In genomic region chr6:163152701-163153100, GRCh38 we compare ENCODE assay signal across 32 cellular contexts.
"Had no signal": no experiment of that assay in that cellular context is flagged by ENCODE, and none has a peak within 500 bp of the region (broad histone marks: within the 10 kb centered on the region; RNA-seq: fewer than 3 reads in every experiment).

No MANE protein-coding gene starts in this region.

- H3K4me1 ChIP-seq: adrenal gland, body of pancreas, esophagus squamous epithelium, gastroesophageal sphincter had no signal

- H3K27me3 ChIP-seq: adrenal gland, body of pancreas, esophagus squamous epithelium had no signal

- DNase-seq: activated CD4-positive, alpha-beta memory T cell treated with anti-CD3 and anti-CD28 coated beads for 36 hours; activated CD4-positive, alpha-beta T cell treated with anti-CD3 and anti-CD28 coated beads for 36 hours; activated CD4-positive, alpha-beta T cell treated with anti-CD3 and anti-CD28 coated beads, Interleukin-2, amount 10 ng/mL, durations not matched to agents 24 days and 14 days; activated CD4-positive, CD25-positive, alpha-beta regulatory T cell; activated CD4-positive, CD25-positive, alpha-beta regulatory T cell treated with anti-CD3 and anti-CD28 coated beads, Interleukin-2, amount 50 U/mL, for 72 hours; activated CD8-positive, alpha-beta memory T cell treated with anti-CD3 and anti-CD28 coated beads, Interleukin-2, amount 10 ng/mL, durations not matched to agents 7 days and 5 days; activated CD8-positive, alpha-beta memory T cell treated with anti-CD3 and anti-CD28 coated beads, Interleukin-2, amount 50 U/mL, for 4 hours; activated CD8-positive, alpha-beta T cell treated with anti-CD3 and anti-CD28 coated beads, Interleukin-2, amount 10 ng/mL, durations not matched to agents 7 days and 5 days; activated effector memory CD4-positive, alpha-beta T cell treated with anti-CD3 and anti-CD28 coated beads, Interleukin-2, amount 50 U/mL, for 16 hours; activated naive CD4-positive, alpha-beta T cell treated with anti-CD3 and anti-CD28 coated beads for 36 hours; activated naive CD8-positive, alpha-beta T cell treated with anti-CD3 and anti-CD28 coated beads for 36 hours; activated naive CD8-positive, alpha-beta T cell treated with anti-CD3 and anti-CD28 coated beads, Interleukin-2, amount 50 U/mL, for 24 hours; activated T-cell treated with anti-CD3 and anti-CD28 coated beads, Interleukin-2, amount 50 U/mL, for 1 hour; activated T-cell treated with anti-CD3 and anti-CD28 coated beads, Interleukin-2, amount 50 U/mL, for 48 hours; adrenal gland; aorta; body of pancreas; cortex of kidney; dermis blood vessel endothelial cell; effector CD4-positive, alpha-beta T cell; effector memory CD8-positive, alpha-beta T cell; erythroblast; esophagus squamous epithelium; foreskin melanocyte; T-helper 1 cell; T-helper 17 cell; T1000 had no signal

- H3K4me1 Mint-ChIP-seq: activated CD4-positive, alpha-beta T cell treated with anti-CD3 and anti-CD28 coated beads for 36 hours; activated CD4-positive, alpha-beta T cell treated with anti-CD3 and anti-CD28 coated beads, Interleukin-2, amount 10 ng/mL, durations not matched to agents 24 days and 14 days; activated CD8-positive, alpha-beta memory T cell treated with anti-CD3 and anti-CD28 coated beads, Interleukin-2, amount 10 ng/mL, durations not matched to agents 7 days and 5 days; activated naive CD4-positive, alpha-beta T cell treated with anti-CD3 and anti-CD28 coated beads, Interleukin-2, amount 50 U/mL, for 24 hours; activated naive CD8-positive, alpha-beta T cell treated with anti-CD3 and anti-CD28 coated beads for 36 hours; activated naive CD8-positive, alpha-beta T cell treated with anti-CD3 and anti-CD28 coated beads, Interleukin-2, amount 50 U/mL, for 24 hours; T-helper 17 cell had no signal

- H3K27ac ChIP-seq: adrenal gland, body of pancreas, esophagus squamous epithelium, gastroesophageal sphincter had no signal

- H3K36me3 Mint-ChIP-seq: activated CD4-positive, alpha-beta memory T cell treated with anti-CD3 and anti-CD28 coated beads for 36 hours; activated CD8-positive, alpha-beta memory T cell treated with anti-CD3 and anti-CD28 coated beads, Interleukin-2, amount 10 ng/mL, durations not matched to agents 7 days and 5 days; activated naive CD4-positive, alpha-beta T cell treated with anti-CD3 and anti-CD28 coated beads, Interleukin-2, amount 50 U/mL, for 24 hours; activated naive CD8-positive, alpha-beta T cell treated with anti-CD3 and anti-CD28 coated beads for 36 hours had no signal

- H3K9me3 Mint-ChIP-seq: activated CD4-positive, alpha-beta memory T cell treated with anti-CD3 and anti-CD28 coated beads for 36 hours; activated CD4-positive, alpha-beta T cell treated with anti-CD3 and anti-CD28 coated beads, Interleukin-2, amount 10 ng/mL, durations not matched to agents 24 days and 14 days; activated naive CD4-positive, alpha-beta T cell treated with anti-CD3 and anti-CD28 coated beads for 36 hours; activated naive CD4-positive, alpha-beta T cell treated with anti-CD3 and anti-CD28 coated beads, Interleukin-2, amount 50 U/mL, for 24 hours; activated naive CD8-positive, alpha-beta T cell treated with anti-CD3 and anti-CD28 coated beads for 36 hours; activated naive CD8-positive, alpha-beta T cell treated with anti-CD3 and anti-CD28 coated beads, Interleukin-2, amount 50 U/mL, for 24 hours; activated T-helper 1 cell treated with anti-CD3 and anti-CD28 coated beads, Interleukin-12 subunit alpha, Interleukin-12 subunit beta, Interleukin-2, Interleukin-4 antibody, amounts not matched to agents 30 ng/mL and 10 ng/mL and 1 ng/mL, durations not matched to agents 14 hours and 24 hours and 36 hours; activated T-helper 2 cell treated with anti-CD3 and anti-CD28 coated beads, Interferon-gamma antibody, Interleukin-2, Interleukin-4, amounts not matched to agents 10 μg/mL and 5 μg/mL and 100 μg/mL, durations not matched to agents 14 hours and 24 hours and 36 hours; effector memory CD8-positive, alpha-beta T cell; T-helper 2 cell treated with Interferon-gamma antibody and Interleukin-4, amounts not matched to agents 5 μg/mL and 100 μg/mL, for 36 hours had no signal

- H3K4me3 ChIP-seq: adrenal gland, body of pancreas, esophagus squamous epithelium, gastroesophageal sphincter had no signal

- H3K4me3 Mint-ChIP-seq: activated CD4-positive, alpha-beta memory T cell treated with anti-CD3 and anti-CD28 coated beads for 36 hours; activated CD4-positive, alpha-beta T cell treated with anti-CD3 and anti-CD28 coated beads for 36 hours; activated CD4-positive, alpha-beta T cell treated with anti-CD3 and anti-CD28 coated beads, Interleukin-2, amount 10 ng/mL, durations not matched to agents 24 days and 14 days; activated CD8-positive, alpha-beta memory T cell treated with anti-CD3 and anti-CD28 coated beads, Interleukin-2, amount 10 ng/mL, durations not matched to agents 7 days and 5 days; activated CD8-positive, alpha-beta T cell treated with anti-CD3 and anti-CD28 coated beads, Interleukin-2, amount 10 ng/mL, durations not matched to agents 7 days and 5 days; activated naive CD4-positive, alpha-beta T cell treated with anti-CD3 and anti-CD28 coated beads for 36 hours; activated naive CD4-positive, alpha-beta T cell treated with anti-CD3 and anti-CD28 coated beads, Interleukin-2, amount 50 U/mL, for 24 hours; activated naive CD8-positive, alpha-beta T cell treated with anti-CD3 and anti-CD28 coated beads for 36 hours; activated naive CD8-positive, alpha-beta T cell treated with anti-CD3 and anti-CD28 coated beads, Interleukin-2, amount 50 U/mL, for 24 hours; activated T-helper 1 cell treated with anti-CD3 and anti-CD28 coated beads, Interleukin-12 subunit alpha, Interleukin-12 subunit beta, Interleukin-2, Interleukin-4 antibody, amounts not matched to agents 30 ng/mL and 10 ng/mL and 1 ng/mL, durations not matched to agents 14 hours and 24 hours and 36 hours; effector memory CD8-positive, alpha-beta T cell; T-helper 17 cell; T-helper 2 cell treated with Interferon-gamma antibody and Interleukin-4, amounts not matched to agents 5 μg/mL and 100 μg/mL, for 36 hours had no signal

- H3K27ac Mint-ChIP-seq: activated CD4-positive, alpha-beta memory T cell treated with anti-CD3 and anti-CD28 coated beads for 36 hours; activated CD4-positive, alpha-beta T cell treated with anti-CD3 and anti-CD28 coated beads for 36 hours; activated CD4-positive, alpha-beta T cell treated with anti-CD3 and anti-CD28 coated beads, Interleukin-2, amount 10 ng/mL, durations not matched to agents 24 days and 14 days; activated CD8-positive, alpha-beta memory T cell treated with anti-CD3 and anti-CD28 coated beads, Interleukin-2, amount 10 ng/mL, durations not matched to agents 7 days and 5 days; activated CD8-positive, alpha-beta T cell treated with anti-CD3 and anti-CD28 coated beads, Interleukin-2, amount 10 ng/mL, durations not matched to agents 7 days and 5 days; activated naive CD4-positive, alpha-beta T cell treated with anti-CD3 and anti-CD28 coated beads for 36 hours; activated naive CD4-positive, alpha-beta T cell treated with anti-CD3 and anti-CD28 coated beads, Interleukin-2, amount 50 U/mL, for 24 hours; activated naive CD8-positive, alpha-beta T cell treated with anti-CD3 and anti-CD28 coated beads for 36 hours; activated naive CD8-positive, alpha-beta T cell treated with anti-CD3 and anti-CD28 coated beads, Interleukin-2, amount 50 U/mL, for 24 hours; activated T-helper 1 cell treated with anti-CD3 and anti-CD28 coated beads, Interleukin-12 subunit alpha, Interleukin-12 subunit beta, Interleukin-2, Interleukin-4 antibody, amounts not matched to agents 30 ng/mL and 10 ng/mL and 1 ng/mL, durations not matched to agents 14 hours and 24 hours and 36 hours; activated T-helper 2 cell treated with anti-CD3 and anti-CD28 coated beads, Interferon-gamma antibody, Interleukin-2, Interleukin-4, amounts not matched to agents 10 μg/mL and 5 μg/mL and 100 μg/mL, durations not matched to agents 14 hours and 24 hours and 36 hours; effector memory CD8-positive, alpha-beta T cell; T-helper 17 cell; T-helper 2 cell treated with Interferon-gamma antibody and Interleukin-4, amounts not matched to agents 5 μg/mL and 100 μg/mL, for 36 hours had no signal

- H3K36me3 ChIP-seq: adrenal gland, esophagus squamous epithelium, gastroesophageal sphincter had no signal

- H3K9me3 ChIP-seq: adrenal gland, body of pancreas, esophagus squamous epithelium, gastroesophageal sphincter had no signal

- ATAC-seq: activated CD4-positive, alpha-beta T cell treated with anti-CD3 and anti-CD28 coated beads for 36 hours; activated CD8-positive, alpha-beta memory T cell treated with anti-CD3 and anti-CD28 coated beads, Interleukin-2, amount 10 ng/mL, durations not matched to agents 7 days and 5 days; activated CD8-positive, alpha-beta T cell treated with anti-CD3 and anti-CD28 coated beads, Interleukin-2, amount 10 ng/mL, durations not matched to agents 7 days and 5 days; activated naive CD8-positive, alpha-beta T cell treated with anti-CD3 and anti-CD28 coated beads, Interleukin-2, amount 50 U/mL, for 24 hours; body of pancreas; effector memory CD8-positive, alpha-beta T cell; gastroesophageal sphincter; T-helper 17 cell had no signal
